1 cellular context compared by ENCODE assay signal in genomic region chrX:106952988-106953387, GRCh38.
TF ChIP-seq lines count a peak whose summit lies in the region.

No MANE protein-coding gene starts in this region.

TF ChIP-seq in IMR-90, 13 proteins besides CTCF, POLR2A, EP300 and RAD21 (continued from another document):
- TF ChIP-seq USF2 (IDR thresholded peaks at IDR 0.05; ENCODE audit: low read depth, low read length) (no peak), BHLHE40 (IDR thresholded peaks at IDR 0.05; ENCODE audit: low read depth, low read length) (no peak), MAFK (IDR thresholded peaks at IDR 0.05; ENCODE audit: low read depth, low read length) (no peak), MAZ (IDR thresholded peaks at IDR 0.05; ENCODE audit: borderline replicate concordance, low read depth, low read length) (no peak), MXI1 (IDR thresholded peaks at IDR 0.05; ENCODE audit: borderline replicate concordance, low read depth, low read length) (no peak)
